In genomic region chr1:41387667-41388091, GRCh38 we compare ENCODE assay signal across 9 cellular contexts. TPM values are rescaled to one million over a fixed set of nuclear protein-coding genes. Genes with fewer than 3 reads are reported as not detected.
A peak's percentile ranks its signal among the peaks of the same experiment; 100 is the strongest.
DNase-seq lines count a peak whose midpoint lies in the region; ATAC-seq and FAIRE-seq lines count a peak whose summit lies in the region.
"Had no signal": no experiment of that assay in that cellular context is flagged by ENCODE, and none has a peak within 500 bp of the region (broad histone marks: within the 10 kb centered on the region; RNA-seq: fewer than 3 reads in every experiment).

No MANE protein-coding gene starts in this region.

- no peak overlapping the region for H3K4ac ChIP-seq in neuronal stem cell (ENCODE audit: low read length)

- H2BK120ac ChIP-seq in neuronal stem cell (ENCODE audit: low read depth, low read length): no peak overlapping the region

- no peak overlapping the region for H3K23ac ChIP-seq in neuronal stem cell (ENCODE audit: low read depth, low read length, poor library complexity)

- no peak overlapping the region for H3K14ac ChIP-seq in neuronal stem cell (ENCODE audit: low read length)

- H3K4me2 ChIP-seq in neuronal stem cell (ENCODE audit: insufficient read depth, low read length, poor library complexity, severe bottlenecking): no peak overlapping the region

- no peak overlapping the region for H2AK5ac ChIP-seq in neuronal stem cell (ENCODE audit: low read depth, low read length)

- H3K9me3 ChIP-seq in neuronal stem cell (replicated peaks in 1 of 2; ENCODE audit: control insufficient read depth in 2 of 2, insufficient read depth in 1 of 2, low read depth in 1 of 2, low read length in 2 of 2): no peaks in the 10 kb centered on the region
- H3K9me3 ChIP-seq: neutrophil had no signal

- no peak overlapping the region for H2BK15ac ChIP-seq in neuronal stem cell (ENCODE audit: low read length)

- no peak overlapping the region for H4K91ac ChIP-seq in neuronal stem cell (ENCODE audit: low read depth, low read length, poor library complexity)

- ATAC-seq in HG02678 (IDR thresholded peaks at IDR 0.05; ENCODE audit: unreplicated experiment) (no peak), GM18520 (IDR thresholded peaks at IDR 0.05; ENCODE audit: unreplicated experiment) (no peak), HG02763 (IDR thresholded peaks at IDR 0.05; ENCODE audit: unreplicated experiment) (no peak), GM21576 (IDR thresholded peaks at IDR 0.05; ENCODE audit: unreplicated experiment) (no peak)

- FAIRE-seq in endometrium (lab: Jason Lieb, UNC): peak; percentile 91

- H3K18ac ChIP-seq in neuronal stem cell (ENCODE audit: low read length): no peak overlapping the region

- no peak overlapping the region for H4K8ac ChIP-seq in neuronal stem cell (ENCODE audit: low read depth, low read length)

- no peak overlapping the region for H2AFZ ChIP-seq in neuronal stem cell (ENCODE audit: low read length)

- H3K4me3 ChIP-seq in neuronal stem cell (ENCODE audit: low read length in 2 of 2): no peak overlapping the region

- DNase-seq in DMS 273 treated with DMSO at 0.1 percent for 48 hours (lab: John Stamatoyannopoulos, UW): peak; percentile 100
- peak; percentile 73 for DNase-seq in NCI-H2196 treated with DMSO at 0.1 percent for 48 hours (lab: John Stamatoyannopoulos, UW; ENCODE audit: unreplicated experiment)
- DNase-seq in neuronal stem cell (ENCODE audit: low spot score): peak; percentile 61

- no peaks in the 10 kb centered on the region for H3K36me3 ChIP-seq in neuronal stem cell (replicated peaks in 1 of 2; ENCODE audit: control insufficient read depth in 2 of 2, insufficient read depth in 2 of 2, low read length in 2 of 2)
- H3K36me3 ChIP-seq: neutrophil had no signal

- no peak overlapping the region for H3K9ac ChIP-seq in neuronal stem cell (ENCODE audit: low read depth, low read length, poor library complexity)

- no peaks in the 10 kb centered on the region for H3K79me1 ChIP-seq in neuronal stem cell (ENCODE audit: low read depth, low read length)

- no peak overlapping the region for H2BK12ac ChIP-seq in neuronal stem cell (ENCODE audit: low read length)

- peaks cover 3 to 93% (median 38%) of the 10 kb centered on the region in 3 experiments for H3K27me3 ChIP-seq in neuronal stem cell (ENCODE audit: control insufficient read depth in 3 of 3, insufficient read depth in 3 of 3, low read depth in 1 of 3, low read length in 3 of 3)

- WGBS in neuronal stem cell (ENCODE audit: extremely low coverage in 2 of 2, insufficient read length in 2 of 2, insufficient replicate concordance in 1 of 2), 2 donors: no CpG with 5 or more reads among the region's 10 CpGs

- H3K4me1 ChIP-seq in neuronal stem cell (ENCODE audit: control insufficient read depth in 2 of 2, insufficient read depth in 1 of 2, low read depth in 1 of 2, low read length in 2 of 2): peaks cover 0 to 17% of the 10 kb centered on the region in 2 donors

- no peak overlapping the region for H3K27ac ChIP-seq in neuronal stem cell (replicated peaks; ENCODE audit: low read length)
- H3K27ac ChIP-seq: neutrophil had no signal

- H2BK5ac ChIP-seq in neuronal stem cell (ENCODE audit: low read length): no peak overlapping the region

RNA-seq across cellular contexts. Expression of gene FOXO6, which starts 26.4 kb away (rescaled TPM):
- 3.4 TPM for polyA plus RNA-seq in neuronal stem cell (2013, experiment 1 of 2)
- polyA plus RNA-seq in neuronal stem cell (2013, experiment 2 of 2): 3.1 TPM
